16 cellular contexts compared by ENCODE assay signal in genomic region chr17:74126179-74126900, GRCh38.
DNase-seq lines count a peak whose midpoint lies in the region; ATAC-seq lines count a peak whose summit lies in the region.
"Had no signal": no experiment of that assay in that cellular context is flagged by ENCODE, and none has a peak within 500 bp of the region (broad histone marks: within the 10 kb centered on the region; RNA-seq: fewer than 3 reads in every experiment).

No MANE protein-coding gene starts in this region.

- H3K9me3 ChIP-seq in BLaER1 treated with 17β-estradiol and CSF1 and Interleukin-3, amounts not matched to agents 10 nM and 100 nM (replicated peaks in 1 of 11): peaks cover 0 to 6% (median 0%) of the 10 kb centered on the region in 11 experiments; a peak in 5 of 22 replicates
- H3K9me3 ChIP-seq in T-helper 17 cell (ENCODE audit: control insufficient read depth, low read length, poor library complexity, severe bottlenecking): no peaks in the 10 kb centered on the region

- H3K4me3 Mint-ChIP-seq in T-helper 17 cell: peak overlapping the region; percentile 28
- H3K4me3 Mint-ChIP-seq: CD8-positive, alpha-beta T cell had no signal

- no peaks in the 10 kb centered on the region for H4K20me1 ChIP-seq in BLaER1 treated with 17β-estradiol and CSF1 and Interleukin-3, amounts not matched to agents 10 nM and 100 nM

- H3K27ac ChIP-seq in BLaER1 treated with 17β-estradiol and CSF1 and Interleukin-3, amounts not matched to agents 10 nM and 100 nM: no peak overlapping the region

- DNase-seq in Daoy (ENCODE audit: low read depth): peak; percentile 32
- no peak for DNase-seq in T-helper 17 cell
- DNase-seq in posterior vena cava (ENCODE audit: low spot score): peak; percentile 48
- DNase-seq in cerebellum (ENCODE audit: low spot score): no peak
- DNase-seq in H4 (ENCODE audit: low spot score): no peak
- no peak for DNase-seq in HT-29 (ENCODE audit: low spot score)
- DNase-seq: AML-193; CD8-positive, alpha-beta T cell; DMS 273 treated with DMSO at 0.1 percent for 48 hours; NCI-H1048; NCI-H2107; NCI-H226; NCI-H69 had no signal

- no peak overlapping the region for H3K27ac Mint-ChIP-seq in T-helper 17 cell
- H3K27ac Mint-ChIP-seq: CD8-positive, alpha-beta T cell had no signal

- intact Hi-C loops in posterior vena cava (cut with DNase I): no loop called here

- peak overlapping the region in 10 of 11 experiments; percentile 4 to 50 (median 22); a peak in 14 of 22 replicates for H3K4me2 ChIP-seq in BLaER1 treated with 17β-estradiol and CSF1 and Interleukin-3, amounts not matched to agents 10 nM and 100 nM

- no peaks in the 10 kb centered on the region for H3K36me3 ChIP-seq in BLaER1 treated with 17β-estradiol and CSF1 and Interleukin-3, amounts not matched to agents 10 nM and 100 nM

- no peaks in the 10 kb centered on the region for H3K36me3 Mint-ChIP-seq in T-helper 17 cell (ENCODE audit: low read depth)
- H3K36me3 Mint-ChIP-seq: CD8-positive, alpha-beta T cell had no signal

- ATAC-seq in T-helper 17 cell: no peak
- ATAC-seq: CD8-positive, alpha-beta T cell; GM12878; K562 had no signal

- H3K4me1 ChIP-seq in BLaER1 treated with 17β-estradiol and CSF1 and Interleukin-3, amounts not matched to agents 10 nM and 100 nM: peaks cover 14 to 31% (median 21%) of the 10 kb centered on the region in 10 experiments; a peak in 19 of 20 replicates

- no peak overlapping the region for H3K9ac ChIP-seq in BLaER1 treated with 17β-estradiol and CSF1 and Interleukin-3, amounts not matched to agents 10 nM and 100 nM

- H3K4me3 ChIP-seq in BLaER1 treated with 17β-estradiol and CSF1 and Interleukin-3, amounts not matched to agents 10 nM and 100 nM: no peak overlapping the region
- H3K4me3 ChIP-seq: GM12878, K562 had no signal

- peaks cover 4% of the 10 kb centered on the region for H3K4me1 Mint-ChIP-seq in T-helper 17 cell

- H3K27me3 ChIP-seq in BLaER1 treated with 17β-estradiol and CSF1 and Interleukin-3, amounts not matched to agents 10 nM and 100 nM: no peaks in the 10 kb centered on the region

- H3K27me3 Mint-ChIP-seq in T-helper 17 cell: peaks cover 32% of the 10 kb centered on the region

Comparison
In these comparisons a context has a peak if more than half of its experiments do, and no peak if none do; other contexts are left out.
1. DNase-seq: peak in Daoy (single experiment) and posterior vena cava (single experiment); none in T-helper 17 cell (0 of 3), cerebellum (single experiment), H4 (single experiment) and HT-29 (single experiment).